Comparison of ENCODE assay signal across 17 cellular contexts in the genomic region with DNA sequence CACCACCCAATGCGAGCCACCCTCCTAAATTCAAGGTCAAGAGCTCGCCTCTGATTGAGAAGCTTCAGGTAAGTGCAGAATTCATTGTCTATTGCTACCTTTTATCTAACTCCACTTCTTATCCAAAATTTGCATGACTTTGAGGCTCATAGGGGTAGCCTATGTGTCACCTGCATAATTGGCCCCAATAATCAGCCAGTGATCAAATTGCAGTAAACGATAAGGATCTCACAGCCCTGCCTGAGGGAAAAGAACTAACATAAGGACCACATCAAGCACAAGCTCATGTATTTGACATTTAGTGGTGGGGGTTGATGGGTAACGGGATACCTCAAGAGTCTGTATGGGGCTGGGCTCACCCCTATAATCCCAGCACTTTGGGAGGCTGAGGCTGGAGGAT. TPM values are rescaled to one million over a fixed set of nuclear protein-coding genes. Genes with fewer than 3 reads are reported as not detected.
DNase-seq lines count a peak whose midpoint lies in the region; ATAC-seq and TF ChIP-seq lines count a peak whose summit lies in the region.
"Had no signal": no experiment of that assay in that cellular context is flagged by ENCODE, and none has a peak within 500 bp of the region (broad histone marks: within the 10 kb centered on the region; RNA-seq: fewer than 3 reads in every experiment).

No MANE protein-coding gene starts in this region.

- no peak for DNase-seq in activated CD4-positive, alpha-beta memory T cell treated with anti-CD3 and anti-CD28 coated beads for 36 hours
- DNase-seq in activated CD4-positive, alpha-beta memory T cell treated with anti-CD3 and anti-CD28 coated beads, Interleukin-2, amount 10 ng/mL, durations not matched to agents 7 days and 5 days = no peak
- DNase-seq in CD8-positive, alpha-beta T cell = no peak
- DNase-seq in thyroid gland (no peak), GDM1 (lab: John Stamatoyannopoulos, UW) (no peak)
- DNase-seq: CD4-positive, CD25-positive, alpha-beta regulatory T cell; DND-41; GF-D8; NCI-H1417 treated with DMSO at 0.1 percent for 48 hours; NCI-H345; NCI-H526 treated with DMSO at 0.1 percent for 48 hours; NK-92 treated with Interleukin-12 subunit alpha and Interleukin-12 subunit beta, amount 100 ng/mL, for 24 hours had no signal

- TF ChIP-seq POLR2A in thyroid gland (IDR thresholded peaks at IDR 0.05) = no peak

- POLR2A ChIA-PET in activated CD4-positive, alpha-beta memory T cell treated with anti-CD3 and anti-CD28 coated beads for 36 hours (lab: Charles Lee) = no interaction called here
- POLR2A ChIA-PET in activated CD4-positive, alpha-beta memory T cell treated with anti-CD3 and anti-CD28 coated beads, Interleukin-2, amount 10 ng/mL, durations not matched to agents 7 days and 5 days (lab: Charles Lee) = interaction anchor here (1.0 to 1.5 kb wide), 3 partner anchors 17 to 90 kb away, joined by 3 read pairs; no protein-coding TSS in a partner anchor
- POLR2A ChIA-PET in CD8-positive, alpha-beta T cell (lab: Charles Lee) = interaction anchor here (2.1 kb wide), 1 partner anchor 90 kb away, joined by 7 read pairs; no protein-coding TSS in a partner anchor

- peaks cover 83% of the 10 kb centered on the region for H3K36me3 ChIP-seq in CD8-positive, alpha-beta T cell (ENCODE audit: insufficient read depth, low read length)
- no peaks in the 10 kb centered on the region for H3K36me3 ChIP-seq in thyroid gland

- CTCF ChIA-PET in activated CD4-positive, alpha-beta memory T cell treated with anti-CD3 and anti-CD28 coated beads for 36 hours (lab: Charles Lee) = interaction anchor here (0.6 to 6.6 kb wide), 4 partner anchors 41 to 132 kb away, joined by 3 to 227 read pairs (median 3); no protein-coding TSS in a partner anchor
- CTCF ChIA-PET in activated CD4-positive, alpha-beta memory T cell treated with anti-CD3 and anti-CD28 coated beads, Interleukin-2, amount 10 ng/mL, durations not matched to agents 7 days and 5 days (lab: Charles Lee) = interaction anchor here (1.7 kb wide), 1 partner anchor 89 kb away, joined by 16 read pairs; no protein-coding TSS in a partner anchor
- CTCF ChIA-PET in CD8-positive, alpha-beta T cell (lab: Charles Lee) = interaction anchor here (1.2 to 8.8 kb wide), 4 partner anchors 14 to 95 kb away, joined by 3 to 186 read pairs (median 5); no protein-coding TSS in a partner anchor

- no peak for TF ChIP-seq CTCF in CD8-positive, alpha-beta T cell (IDR thresholded peaks at IDR 0.05)
- no peak for TF ChIP-seq CTCF in thyroid gland (IDR thresholded peaks at IDR 0.05)

- H3K27ac Mint-ChIP-seq in activated CD4-positive, alpha-beta memory T cell treated with anti-CD3 and anti-CD28 coated beads for 36 hours = peak overlapping the region; percentile 75
- H3K27ac Mint-ChIP-seq in activated CD4-positive, alpha-beta memory T cell treated with anti-CD3 and anti-CD28 coated beads, Interleukin-2, amount 10 ng/mL, durations not matched to agents 7 days and 5 days = no peak overlapping the region
- H3K27ac Mint-ChIP-seq in CD8-positive, alpha-beta T cell = peak overlapping the region; percentile 67
- peak overlapping the region; percentile 68 for H3K27ac Mint-ChIP-seq in activated naive CD8-positive, alpha-beta T cell
- H3K27ac Mint-ChIP-seq in stimulated activated memory B cell treated with anti-CD40 and anti-IgM and Interleukin-4, amounts not matched to agents 10 μg/mL and 1 μg/mL and 100 μg/mL, for 72 hours = peak overlapping the region; percentile 76

- no peak overlapping the region for H3K4me3 ChIP-seq in CD8-positive, alpha-beta T cell (ENCODE audit: low read depth, low read length)
- no peak overlapping the region for H3K4me3 ChIP-seq in thyroid gland (replicated peaks in 1 of 3)
- H3K4me3 ChIP-seq: A549, GM23248 had no signal

- H3K27ac ChIP-seq in CD8-positive, alpha-beta T cell (ENCODE audit: low read depth, low read length) = no peak overlapping the region
- no peak overlapping the region for H3K27ac ChIP-seq in thyroid gland
- H3K27ac ChIP-seq: A549 had no signal

- ATAC-seq in CD8-positive, alpha-beta T cell = no peak
- no peak for ATAC-seq in stimulated activated memory B cell treated with anti-CD40 and anti-IgM and Interleukin-4, amounts not matched to agents 10 μg/mL and 1 μg/mL and 100 μg/mL, for 72 hours
- no peak for ATAC-seq in GM19452 (IDR thresholded peaks at IDR 0.05; ENCODE audit: unreplicated experiment)
- ATAC-seq: A549 had no signal

- H3K4me3 Mint-ChIP-seq in activated CD4-positive, alpha-beta memory T cell treated with anti-CD3 and anti-CD28 coated beads for 36 hours = no peak overlapping the region
- no peak overlapping the region for H3K4me3 Mint-ChIP-seq in activated CD4-positive, alpha-beta memory T cell treated with anti-CD3 and anti-CD28 coated beads, Interleukin-2, amount 10 ng/mL, durations not matched to agents 7 days and 5 days
- H3K4me3 Mint-ChIP-seq in CD8-positive, alpha-beta T cell = no peak overlapping the region
- no peak overlapping the region for H3K4me3 Mint-ChIP-seq in activated naive CD8-positive, alpha-beta T cell
- H3K4me3 Mint-ChIP-seq in stimulated activated memory B cell treated with anti-CD40 and anti-IgM and Interleukin-4, amounts not matched to agents 10 μg/mL and 1 μg/mL and 100 μg/mL, for 72 hours = peak overlapping the region; percentile 12
- H3K4me3 Mint-ChIP-seq: CD4-positive, CD25-positive, alpha-beta regulatory T cell had no signal

- no peaks in the 10 kb centered on the region for H3K27me3 Mint-ChIP-seq in activated CD4-positive, alpha-beta memory T cell treated with anti-CD3 and anti-CD28 coated beads for 36 hours
- no peaks in the 10 kb centered on the region for H3K27me3 Mint-ChIP-seq in activated CD4-positive, alpha-beta memory T cell treated with anti-CD3 and anti-CD28 coated beads, Interleukin-2, amount 10 ng/mL, durations not matched to agents 7 days and 5 days
- H3K27me3 Mint-ChIP-seq in CD8-positive, alpha-beta T cell (ENCODE audit: low read depth) = no peaks in the 10 kb centered on the region
- H3K27me3 Mint-ChIP-seq in activated naive CD8-positive, alpha-beta T cell = no peaks in the 10 kb centered on the region
- H3K27me3 Mint-ChIP-seq in stimulated activated memory B cell treated with anti-CD40 and anti-IgM and Interleukin-4, amounts not matched to agents 10 μg/mL and 1 μg/mL and 100 μg/mL, for 72 hours = no peaks in the 10 kb centered on the region
- H3K27me3 Mint-ChIP-seq: CD4-positive, CD25-positive, alpha-beta regulatory T cell had no signal

- H3K27me3 ChIP-seq in CD8-positive, alpha-beta T cell (ENCODE audit: insufficient read depth, low read length) = no peaks in the 10 kb centered on the region
- H3K27me3 ChIP-seq in thyroid gland = no peaks in the 10 kb centered on the region

- 94 to 96% methylated on average over 4 of the region's 4 CpGs for WGBS in thyroid gland, 2 donors

- H3K4me1 Mint-ChIP-seq in activated CD4-positive, alpha-beta memory T cell treated with anti-CD3 and anti-CD28 coated beads for 36 hours (ENCODE audit: low read depth) = peaks cover 19% of the 10 kb centered on the region
- H3K4me1 Mint-ChIP-seq in activated CD4-positive, alpha-beta memory T cell treated with anti-CD3 and anti-CD28 coated beads, Interleukin-2, amount 10 ng/mL, durations not matched to agents 7 days and 5 days = peaks cover 13% of the 10 kb centered on the region
- peaks cover 12% of the 10 kb centered on the region for H3K4me1 Mint-ChIP-seq in CD8-positive, alpha-beta T cell (ENCODE audit: low read depth)
- peaks cover 20% of the 10 kb centered on the region for H3K4me1 Mint-ChIP-seq in activated naive CD8-positive, alpha-beta T cell (ENCODE audit: low read depth)
- peaks cover 46% of the 10 kb centered on the region for H3K4me1 Mint-ChIP-seq in stimulated activated memory B cell treated with anti-CD40 and anti-IgM and Interleukin-4, amounts not matched to agents 10 μg/mL and 1 μg/mL and 100 μg/mL, for 72 hours

- peaks cover 50% of the 10 kb centered on the region for H3K36me3 Mint-ChIP-seq in activated CD4-positive, alpha-beta memory T cell treated with anti-CD3 and anti-CD28 coated beads for 36 hours
- H3K36me3 Mint-ChIP-seq in activated CD4-positive, alpha-beta memory T cell treated with anti-CD3 and anti-CD28 coated beads, Interleukin-2, amount 10 ng/mL, durations not matched to agents 7 days and 5 days (ENCODE audit: low read depth) = peaks cover 85% of the 10 kb centered on the region
- peaks cover 91% of the 10 kb centered on the region for H3K36me3 Mint-ChIP-seq in CD8-positive, alpha-beta T cell
- H3K36me3 Mint-ChIP-seq in activated naive CD8-positive, alpha-beta T cell = peaks cover 6% of the 10 kb centered on the region
- H3K36me3 Mint-ChIP-seq in stimulated activated memory B cell treated with anti-CD40 and anti-IgM and Interleukin-4, amounts not matched to agents 10 μg/mL and 1 μg/mL and 100 μg/mL, for 72 hours = peaks cover 80% of the 10 kb centered on the region

- H3K9me3 Mint-ChIP-seq in activated CD4-positive, alpha-beta memory T cell treated with anti-CD3 and anti-CD28 coated beads for 36 hours = no peaks in the 10 kb centered on the region
- no peaks in the 10 kb centered on the region for H3K9me3 Mint-ChIP-seq in activated CD4-positive, alpha-beta memory T cell treated with anti-CD3 and anti-CD28 coated beads, Interleukin-2, amount 10 ng/mL, durations not matched to agents 7 days and 5 days
- H3K9me3 Mint-ChIP-seq in CD8-positive, alpha-beta T cell = no peaks in the 10 kb centered on the region
- no peaks in the 10 kb centered on the region for H3K9me3 Mint-ChIP-seq in activated naive CD8-positive, alpha-beta T cell (ENCODE audit: low read depth)
- H3K9me3 Mint-ChIP-seq in stimulated activated memory B cell treated with anti-CD40 and anti-IgM and Interleukin-4, amounts not matched to agents 10 μg/mL and 1 μg/mL and 100 μg/mL, for 72 hours = no peaks in the 10 kb centered on the region
- H3K9me3 Mint-ChIP-seq: CD4-positive, CD25-positive, alpha-beta regulatory T cell had no signal

- intact Hi-C loops in activated CD4-positive, alpha-beta memory T cell treated with anti-CD3 and anti-CD28 coated beads for 36 hours (cut with micrococcal nuclease) = no loop called here
- intact Hi-C loops in CD8-positive, alpha-beta T cell (cut with DNase I, micrococcal nuclease) = no loop called here
- intact Hi-C loops in thyroid gland (cut with DNase I) = no loop called here

- H3K9me3 ChIP-seq in CD8-positive, alpha-beta T cell (ENCODE audit: low read length) = no peaks in the 10 kb centered on the region
- no peaks in the 10 kb centered on the region for H3K9me3 ChIP-seq in thyroid gland
- H3K9me3 ChIP-seq: A549 had no signal

- H3K4me1 ChIP-seq in CD8-positive, alpha-beta T cell (ENCODE audit: insufficient read depth, low read length) = peaks cover 5% of the 10 kb centered on the region
- no peaks in the 10 kb centered on the region for H3K4me1 ChIP-seq in thyroid gland

RNA-seq across cellular contexts. Expression of gene MPZL1, which starts 31.7 kb away (rescaled TPM):
- 10 to 100 TPM; 21.9 to 23.0 TPM for total RNA-seq in activated CD4-positive, alpha-beta memory T cell treated with anti-CD3 and anti-CD28 coated beads for 36 hours
- total RNA-seq in activated CD4-positive, alpha-beta memory T cell treated with anti-CD3 and anti-CD28 coated beads, Interleukin-2, amount 10 ng/mL, durations not matched to agents 7 days and 5 days = 10 to 100 TPM; 17.4 to 19.0 TPM
- total RNA-seq in CD8-positive, alpha-beta T cell = under 1 TPM; 0.67 to 0.81 TPM
- total RNA-seq in thyroid gland = 10 to 100 TPM; 52.6 to 90.2 (median 61.8) TPM

Comparison
In these comparisons a context has a peak if more than half of its experiments do, and no peak if none do; other contexts are left out.
1. RNA of gene MPZL1, which starts 31.7 kb away (total RNA-seq): 52.6 to 90.2 TPM in thyroid gland, 21.9 to 23.0 TPM in activated CD4-positive, alpha-beta memory T cell treated with anti-CD3 and anti-CD28 coated beads for 36 hours and 17.4 to 19.0 TPM in activated CD4-positive, alpha-beta memory T cell treated with anti-CD3 and anti-CD28 coated beads, Interleukin-2, amount 10 ng/mL, durations not matched to agents 7 days and 5 days; 0.67 to 0.81 TPM in CD8-positive, alpha-beta T cell; every median in the first group is over 10 times any median in the second.